Comparison of ENCODE assay signal across 1 cellular context in the genomic region with DNA sequence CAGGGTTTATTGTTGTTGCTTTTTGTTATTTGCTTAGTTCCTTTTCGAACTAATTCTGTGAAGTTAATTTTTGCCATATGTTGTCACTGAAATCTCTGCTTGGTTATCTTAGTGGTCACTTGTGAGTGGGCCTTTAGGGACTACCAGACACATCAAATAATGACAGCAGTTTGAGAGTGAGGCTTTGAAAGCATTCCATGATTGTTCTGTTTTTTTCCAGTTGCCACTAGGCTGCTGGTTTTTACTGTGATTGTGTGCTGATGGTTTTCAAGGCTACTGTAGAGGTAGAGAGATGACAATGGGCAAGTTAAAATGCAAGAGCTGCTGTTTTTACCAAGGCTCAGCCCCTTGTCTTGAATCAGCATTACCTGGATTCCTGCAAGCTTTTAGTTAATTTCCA.
TF ChIP-seq lines count a peak whose summit lies in the region.

No MANE protein-coding gene starts in this region.

TF ChIP-seq in H1, 55 proteins besides CTCF, POLR2A, EP300 and RAD21:
- TF ChIP-seq YY1 (IDR thresholded peaks at IDR 0.05; ENCODE audit: low read depth, low read length) (no peak), E2F6 (IDR thresholded peaks at IDR 0.05) (no peak), HDAC2 (IDR thresholded peaks at IDR 0.05; ENCODE audit: borderline replicate concordance in 1 of 2, low read depth in 2 of 2, low read length in 2 of 2) (no peak), JUN (IDR thresholded peaks at IDR 0.05; ENCODE audit: low read depth, low read length) (no peak), SP2 (IDR thresholded peaks at IDR 0.05; ENCODE audit: low read length) (no peak), TBP (IDR thresholded peaks at IDR 0.05; ENCODE audit: low read depth, low read length) (no peak), SP1 (IDR thresholded peaks at IDR 0.05; ENCODE audit: low read depth, low read length) (no peak), SUZ12 (IDR thresholded peaks at IDR 0.05; ENCODE audit: low read length) (no peak), PHF8 (conservative IDR thresholded peaks at IDR 0.05; ENCODE audit: low read depth, low read length) (no peak), KDM4A (IDR thresholded peaks at IDR 0.05; ENCODE audit: low read depth, low read length, severe bottlenecking) (no peak), NRF1 (IDR thresholded peaks at IDR 0.05; ENCODE audit: low read depth, low read length) (no peak), RFX5 (IDR thresholded peaks at IDR 0.05; ENCODE audit: borderline replicate concordance, low read depth, low read length) (no peak), BACH1 (IDR thresholded peaks at IDR 0.05; ENCODE audit: low read length) (no peak), SAP30 (IDR thresholded peaks at IDR 0.05; ENCODE audit: insufficient read depth, insufficient replicate concordance, low read length) (no peak), POLR2AphosphoS5 (IDR thresholded peaks at IDR 0.05; ENCODE audit: low read depth, low read length) (no peak), MAFK (IDR thresholded peaks at IDR 0.05; ENCODE audit: low read depth, low read length) (no peak), FOSL1 (IDR thresholded peaks at IDR 0.05; ENCODE audit: insufficient read depth, low read depth, low read length) (no peak), GABPA (IDR thresholded peaks at IDR 0.05; ENCODE audit: borderline replicate concordance, insufficient read depth, low read length) (no peak), GTF2F1 (IDR thresholded peaks at IDR 0.05; ENCODE audit: borderline replicate concordance, low read depth, low read length) (no peak)
